Comparison of ENCODE assay signal across 29 cellular contexts in genomic region chr9:4622016-4622415, GRCh38. TPM values are rescaled to one million over a fixed set of nuclear protein-coding genes. Genes with fewer than 3 reads are reported as not detected.
DNase-seq lines count a peak whose midpoint lies in the region; ATAC-seq, FAIRE-seq and TF ChIP-seq lines count a peak whose summit lies in the region.
"Had no signal": no experiment of that assay in that cellular context is flagged by ENCODE, and none has a peak within 500 bp of the region (broad histone marks: within the 10 kb centered on the region; RNA-seq: fewer than 3 reads in every experiment).

No MANE protein-coding gene starts in this region.

- H2AFZ ChIP-seq in H1 (ENCODE audit: low read length) = peak overlapping the region; percentile 89

- no peaks in the 10 kb centered on the region for H4K20me1 ChIP-seq in H1 (replicated peaks in 1 of 2; ENCODE audit: control insufficient read depth in 1 of 2, insufficient read depth in 2 of 2, low read length in 2 of 2)

- H2BK20ac ChIP-seq in H1 (ENCODE audit: low read length) = no peak overlapping the region

- no peaks in the 10 kb centered on the region for H3K27me3 ChIP-seq in HUES64 (ENCODE audit: insufficient read depth, low read length)
- H3K27me3 ChIP-seq in H1 (replicated peaks in 1 of 4; ENCODE audit: control insufficient read depth in 3 of 4, extremely low read depth in 1 of 4, insufficient read depth in 3 of 4, low read length in 3 of 4) = no peaks in the 10 kb centered on the region
- H3K27me3 ChIP-seq in lower lobe of right lung (ENCODE audit: low read depth) = no peaks in the 10 kb centered on the region
- H3K27me3 ChIP-seq in upper lobe of right lung = no peaks in the 10 kb centered on the region
- H3K27me3 ChIP-seq: BE2C had no signal

- intact Hi-C loops in lower lobe of right lung (cut with DNase I) (no loop called here), upper lobe of right lung (cut with DNase I) (no loop called here)

- no peaks in the 10 kb centered on the region for H3K23me2 ChIP-seq in H1 (ENCODE audit: low read depth, low read length)

- TF ChIP-seq POLR2A in H1 (IDR thresholded peaks at IDR 0.05; ENCODE audit: control extremely low read depth in 1 of 2, low read depth in 2 of 2, low read length in 2 of 2) = no peak

- no peak overlapping the region for H4K5ac ChIP-seq in H1 (ENCODE audit: insufficient read length, low read depth, low read length)

- H2AK5ac ChIP-seq in H1 (ENCODE audit: low read depth, low read length) = no peak overlapping the region

- no peak overlapping the region for H3K23ac ChIP-seq in H1 (ENCODE audit: insufficient read length)

- ATAC-seq in lower lobe of right lung = peak; percentile 68 to 92
- ATAC-seq in upper lobe of right lung = peak; percentile 81
- no peak for ATAC-seq in GM19452 (IDR thresholded peaks at IDR 0.05; ENCODE audit: unreplicated experiment)
- no peak for ATAC-seq in GM21576 (IDR thresholded peaks at IDR 0.05; ENCODE audit: unreplicated experiment)
- no peak for ATAC-seq in HG03025 (IDR thresholded peaks at IDR 0.05; ENCODE audit: low FRiP score, unreplicated experiment)
- ATAC-seq: Panc1 had no signal

- H4K8ac ChIP-seq in H1 (ENCODE audit: extremely low read depth, insufficient read depth, low read length) = no peak overlapping the region

- no peak overlapping the region for H2BK15ac ChIP-seq in H1 (ENCODE audit: low read length)

- H2BK12ac ChIP-seq in H1 (ENCODE audit: low read depth, low read length) = peak overlapping the region; percentile 55

- no peak overlapping the region for H3K14ac ChIP-seq in H1 (ENCODE audit: insufficient read length)

- H3K9me3 ChIP-seq in HUES64 (ENCODE audit: insufficient read depth, low read depth, low read length) (no peaks in the 10 kb centered on the region), H1 (ENCODE audit: insufficient read depth in 2 of 2, low read depth in 1 of 2, low read length in 1 of 2) (no peaks in the 10 kb centered on the region), lower lobe of right lung (no peaks in the 10 kb centered on the region), upper lobe of right lung (no peaks in the 10 kb centered on the region)
- H3K9me3 ChIP-seq: BE2C, HAP-1 had no signal

- no peak overlapping the region; a peak in 1 of 4 replicates for H3K4me2 ChIP-seq in H1 (ENCODE audit: insufficient read depth in 1 of 2, low read depth in 2 of 2, low read length in 2 of 2)

- H3K4ac ChIP-seq in H1 (replicated peaks; ENCODE audit: insufficient read length, low read depth, low read length) = no peak overlapping the region

- H2BK120ac ChIP-seq in H1 (replicated peaks; ENCODE audit: low read depth, low read length) = no peak overlapping the region

- H3K79me2 ChIP-seq in H1 (ENCODE audit: control insufficient read depth in 1 of 2, insufficient read depth in 2 of 2, low read length in 2 of 2) = no peaks in the 10 kb centered on the region

- no peak overlapping the region for H3K18ac ChIP-seq in H1 (ENCODE audit: extremely low read depth, low read length)

- peak overlapping the region; percentile 37; the same call in 1 of the 2 replicates for H3K27ac ChIP-seq in HUES64 (ENCODE audit: low read depth, low read length)
- no peak overlapping the region for H3K27ac ChIP-seq in H1 (ENCODE audit: low read depth, low read length)
- H3K27ac ChIP-seq in lower lobe of right lung = no peak overlapping the region
- H3K27ac ChIP-seq in upper lobe of right lung = no peak overlapping the region

- no peak for FAIRE-seq in H1 (lab: Jason Lieb, UNC)
- FAIRE-seq: GM12892, GM19239 had no signal

- 67% methylated on average over 10 of the region's 10 CpGs for WGBS in HUES64
- 61% methylated on average over 10 of the region's 10 CpGs; no CpG with 5 or more reads in 1 of the 2 experiments for WGBS in H1 (ENCODE audit: extremely low coverage in 1 of 2, insufficient coverage in 1 of 2, insufficient read length in 1 of 2, insufficient replicate concordance in 2 of 2, low coverage in 1 of 2, low lambda C conversion rate in 2 of 2, missing lambda C conversion rate in 1 of 2), 2 experiments

- H3K4me1 ChIP-seq in HUES64 (ENCODE audit: insufficient read depth, low read length) = peaks cover 37% of the 10 kb centered on the region
- H3K4me1 ChIP-seq in H1 (replicated peaks in 1 of 4; ENCODE audit: control insufficient read depth in 3 of 4, insufficient read depth in 4 of 4, low read length in 3 of 4) = peaks cover 6 to 18% (median 10%) of the 10 kb centered on the region in 4 experiments
- no peaks in the 10 kb centered on the region for H3K4me1 ChIP-seq in lower lobe of right lung
- no peaks in the 10 kb centered on the region for H3K4me1 ChIP-seq in upper lobe of right lung
- H3K4me1 ChIP-seq: BE2C had no signal

- peak overlapping the region; percentile 30; the same call in 1 of the 2 replicates for H2BK5ac ChIP-seq in H1 (ENCODE audit: low read depth, low read length)

- POLR2A ChIA-PET in H1 (lab: Charles Lee; ENCODE audit: partially characterized antibody) = interaction anchor here (0.6 to 1.5 kb wide), 3 partner anchors 58 to 348 kb away, joined by 3 to 4 read pairs (median 3); partner anchors contain the start of gene CDC37L1

- no peaks in the 10 kb centered on the region for H3K36me3 ChIP-seq in HUES64 (ENCODE audit: insufficient read depth, low read length)
- no peaks in the 10 kb centered on the region for H3K36me3 ChIP-seq in H1 (ENCODE audit: control insufficient read depth in 2 of 4, insufficient read depth in 4 of 4, low read length in 3 of 4)
- H3K36me3 ChIP-seq in lower lobe of right lung = peaks cover 7% of the 10 kb centered on the region
- peaks cover 3% of the 10 kb centered on the region for H3K36me3 ChIP-seq in upper lobe of right lung
- H3K36me3 ChIP-seq: BE2C, HAP-1 had no signal

- H3K79me1 ChIP-seq in H1 (ENCODE audit: low read depth, low read length) = no peaks in the 10 kb centered on the region

- TF ChIP-seq RAD21 in H1 (IDR thresholded peaks at IDR 0.05 in 1 of 2, conservative IDR thresholded peaks at IDR 0.05 in 1 of 2; ENCODE audit: low read depth in 2 of 2, low read length in 2 of 2) = no peak

- H4K91ac ChIP-seq in H1 (replicated peaks; ENCODE audit: insufficient read length, low read length) = no peak overlapping the region

- no peak overlapping the region for H3K56ac ChIP-seq in H1 (replicated peaks; ENCODE audit: insufficient read length, low read depth, low read length)

- no peak for TF ChIP-seq EP300 in H1 (IDR thresholded peaks at IDR 0.05; ENCODE audit: borderline replicate concordance in 1 of 2, low read depth in 2 of 2, low read length in 2 of 2)

- no peak overlapping the region for H3K9ac ChIP-seq in HUES64 (ENCODE audit: low read depth, low read length)
- H3K9ac ChIP-seq in H1 (replicated peaks in 1 of 4; ENCODE audit: extremely low read depth in 1 of 4, low read depth in 3 of 4, low read length in 3 of 4) = no peak overlapping the region

- CTCF ChIA-PET in H1 (lab: Charles Lee; ENCODE audit: partially characterized antibody) = interaction anchor here (0.8 to 5.2 kb wide), 6 partner anchors 18 to 255 kb away, joined by 3 to 37 read pairs (median 4); no protein-coding TSS in a partner anchor

- H3K4me3 ChIP-seq in HUES64 (ENCODE audit: low read length) = no peak overlapping the region
- no peak overlapping the region for H3K4me3 ChIP-seq in H1 (ENCODE audit: extremely low read depth in 1 of 4, insufficient read depth in 2 of 4, low read depth in 3 of 4, low read length in 4 of 4)
- H3K4me3 ChIP-seq in lower lobe of right lung = no peak overlapping the region
- H3K4me3 ChIP-seq in upper lobe of right lung = no peak overlapping the region
- H3K4me3 ChIP-seq: HAP-1 had no signal

- DNase-seq in H1 (ENCODE audit: low read depth in 1 of 2, low spot score in 2 of 2) = no peak
- no peak for DNase-seq in lower lobe of right lung
- DNase-seq in upper lobe of right lung = no peak
- DNase-seq in SKM-1 treated with dmso at 0.1 percent for 144 hours (lab: John Stamatoyannopoulos, UW; ENCODE audit: unreplicated experiment) = no peak
- DNase-seq: BE2C; CD8-positive, alpha-beta memory T cell; DMS 273 treated with DMSO at 0.1 percent for 48 hours; DMS79 treated with DMSO at 0.1 percent for 48 hours; HFFc6; NCI-H1048; NCI-H1417; NCI-H1694; NCI-H2029 treated with DMSO at 0.1 percent for 48 hours; NCI-H2171; NCI-H226; NCI-H524; NCI-H774; SHP77 treated with DMSO at 0.1 percent for 48 hours; SW 1271 had no signal

- TF ChIP-seq CTCF in H1 (IDR thresholded peaks at IDR 0.05; ENCODE audit: control extremely low read depth in 1 of 3, insufficient read depth in 1 of 3, low read depth in 1 of 3, low read length in 3 of 3) (no peak), lower lobe of right lung (IDR thresholded peaks at IDR 0.05) (no peak), upper lobe of right lung (IDR thresholded peaks at IDR 0.05) (no peak)

RNA-seq across cellular contexts. Expression of gene PLPP6, which starts 40.1 kb away (rescaled TPM):
- 9.4 TPM for polyA plus RNA-seq in HUES64 (2013, experiment 1 of 2)
- 8.9 TPM for polyA plus RNA-seq in HUES64 (2013, experiment 2 of 2)
- total RNA-seq in H1 (2021; fragmentation: NEBNext Ultra II Directional; extraction: Animal tissue kit (Norgen Biotek cat#: 25700)) = 12.0 and 13.3 TPM in 2 replicates
- 11.8 and 13.0 TPM in 2 replicates for polyA plus RNA-seq in H1 (2011; rRNA removed)
- 12.1 TPM for polyA plus RNA-seq in H1 (2011; cell fraction: cytosol; rRNA removed)
- 12.1 TPM for polyA plus RNA-seq in H1 (2011; cell fraction: nucleus; rRNA removed)
- polyA plus RNA-seq in H1 (2012, experiment 1 of 2) = 8.9 to 11.4 TPM (median 9.3 TPM) in 4 replicates
- polyA plus RNA-seq in H1 (2012, experiment 2 of 2) = 1.9 TPM
- 14.2 TPM for polyA plus RNA-seq in H1 (2013, experiment 1 of 2)
- polyA plus RNA-seq in H1 (2013, experiment 2 of 2) = 17.0 TPM
- polyA minus RNA-seq in H1 (2011; rRNA and poly(A)+ RNA removed) = 17.4 and 19.6 TPM in 2 replicates
- 10.4 TPM for polyA minus RNA-seq in H1 (2011; cell fraction: cytosol; rRNA and poly(A)+ RNA removed)
- 19.6 TPM for polyA minus RNA-seq in H1 (2011; cell fraction: nucleus; rRNA and poly(A)+ RNA removed)
- total RNA-seq in lower lobe of right lung (5.3 TPM), upper lobe of right lung (5.5 TPM)

RNA-seq across cellular contexts. Expression of gene SPATA6L, which starts 44.3 kb away (rescaled TPM):
- 0.55 TPM for polyA plus RNA-seq in HUES64 (2013, experiment 1 of 2)
- polyA plus RNA-seq in HUES64 (2013, experiment 2 of 2) = 0.70 TPM
- 0.55 and 1.1 TPM in 2 replicates for total RNA-seq in H1 (2021; fragmentation: NEBNext Ultra II Directional; extraction: Animal tissue kit (Norgen Biotek cat#: 25700))
- polyA plus RNA-seq in H1 (2011; rRNA removed) = 0.57 and 1.6 TPM in 2 replicates
- 1.0 TPM for polyA plus RNA-seq in H1 (2011; cell fraction: cytosol; rRNA removed)
- polyA plus RNA-seq in H1 (2011; cell fraction: nucleus; rRNA removed) = 1.5 TPM
- polyA plus RNA-seq in H1 (2012, experiment 1 of 2) = 0.38 to 1.8 TPM (median 1.4 TPM) in 4 replicates
- polyA plus RNA-seq in H1 (2012, experiment 2 of 2) = not detected
- polyA plus RNA-seq in H1 (2013, experiment 1 of 2) = 0.75 TPM
- polyA plus RNA-seq in H1 (2013, experiment 2 of 2) = 0.85 TPM
- 1.9 and 2.1 TPM in 2 replicates for polyA minus RNA-seq in H1 (2011; rRNA and poly(A)+ RNA removed)
- 0.81 TPM for polyA minus RNA-seq in H1 (2011; cell fraction: cytosol; rRNA and poly(A)+ RNA removed)
- polyA minus RNA-seq in H1 (2011; cell fraction: nucleus; rRNA and poly(A)+ RNA removed) = 2.8 TPM
- total RNA-seq in lower lobe of right lung (16.3 TPM), upper lobe of right lung (12.6 TPM)
- polyA plus RNA-seq: CD14-positive monocyte, IgD-negative memory B cell had no signal

RNA-seq across cellular contexts. Expression of gene CDC37L1, which starts 57.4 kb away (rescaled TPM):
- polyA plus RNA-seq in HUES64 (2013, experiment 1 of 2) = 13.8 TPM
- 14.5 TPM for polyA plus RNA-seq in HUES64 (2013, experiment 2 of 2)
- 22.4 and 23.8 TPM in 2 replicates for total RNA-seq in H1 (2021; fragmentation: NEBNext Ultra II Directional; extraction: Animal tissue kit (Norgen Biotek cat#: 25700))
- 4.6 and 5.2 TPM in 2 replicates for polyA plus RNA-seq in H1 (2011; rRNA removed)
- 10.4 TPM for polyA plus RNA-seq in H1 (2011; cell fraction: cytosol; rRNA removed)
- polyA plus RNA-seq in H1 (2011; cell fraction: nucleus; rRNA removed) = 4.6 TPM
- polyA plus RNA-seq in H1 (2012, experiment 1 of 2) = 10.8 to 17.0 TPM (median 13.2 TPM) in 4 replicates
- polyA plus RNA-seq in H1 (2012, experiment 2 of 2) = 1.9 TPM
- 12.0 TPM for polyA plus RNA-seq in H1 (2013, experiment 1 of 2)
- polyA plus RNA-seq in H1 (2013, experiment 2 of 2) = 11.9 TPM
- 7.2 and 10.8 TPM in 2 replicates for polyA minus RNA-seq in H1 (2011; rRNA and poly(A)+ RNA removed)
- polyA minus RNA-seq in H1 (2011; cell fraction: cytosol; rRNA and poly(A)+ RNA removed) = 9.2 TPM
- 6.3 TPM for polyA minus RNA-seq in H1 (2011; cell fraction: nucleus; rRNA and poly(A)+ RNA removed)
- 14.3 TPM for total RNA-seq in lower lobe of right lung
- 23.6 TPM for total RNA-seq in upper lobe of right lung

Comparison
In these comparisons a context has a peak if more than half of its experiments do, and no peak if none do; other contexts are left out.
1. ATAC-seq: peak in lower lobe of right lung (2 of 2) and upper lobe of right lung (single experiment); none in GM19452 (single experiment), GM21576 (single experiment) and HG03025 (single experiment).